In the genomic region with DNA sequence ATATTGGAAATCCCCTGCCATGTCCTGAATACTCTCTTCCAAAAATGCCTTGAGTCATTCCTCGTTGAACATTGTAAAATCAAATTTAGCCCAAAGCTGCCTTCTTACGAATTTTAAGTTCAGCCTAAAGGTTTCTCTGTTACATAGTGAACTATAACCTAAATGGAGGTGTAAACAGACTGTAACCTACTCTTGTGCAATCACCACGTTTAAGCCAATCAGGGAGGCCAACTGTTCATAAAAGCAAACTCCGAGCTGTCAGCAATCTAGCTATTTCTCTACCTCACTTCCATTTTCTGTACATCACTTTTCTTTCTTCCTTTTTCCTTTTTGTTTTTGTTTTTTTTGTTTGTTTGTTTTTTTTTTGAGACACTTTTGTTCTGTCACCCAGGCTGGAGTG, we compare ENCODE assay signal across 1 cellular context.
TF ChIP-seq lines count a peak whose summit lies in the region.

No MANE protein-coding gene starts in this region.

TF ChIP-seq in HepG2, 621 proteins besides CTCF, POLR2A, EP300 and RAD21 (continued from another document):
- no peak for TF ChIP-seq FOXP1 (IDR thresholded peaks at IDR 0.05)
- peak; percentile 58 for TF ChIP-seq FOXP1 (CRISPR knock-in tag; IDR thresholded peaks at IDR 0.05)
